Comparison of ENCODE assay signal across 9 cellular contexts in genomic region chr1:202575906-202576653, GRCh38.
A peak's percentile ranks its signal among the peaks of the same experiment; 100 is the strongest.
DNase-seq lines count a peak whose midpoint lies in the region; ATAC-seq and TF ChIP-seq lines count a peak whose summit lies in the region.
"Had no signal": no experiment of that assay in that cellular context is flagged by ENCODE, and none has a peak within 500 bp of the region (broad histone marks: within the 10 kb centered on the region; RNA-seq: fewer than 3 reads in every experiment).

No MANE protein-coding gene starts in this region.

- H2BK5ac ChIP-seq in neuronal stem cell (ENCODE audit: low read length), result no peak overlapping the region

- peaks cover 34% of the 10 kb centered on the region for H3K36me3 Mint-ChIP-seq in stimulated activated memory B cell treated with anti-CD40 and anti-IgM and Interleukin-4, amounts not matched to agents 10 μg/mL and 1 μg/mL and 100 μg/mL, for 72 hours

- H3K4me3 ChIP-seq in A673 (ENCODE audit: low read depth, low read length, poor library complexity, severe bottlenecking), result no peak overlapping the region
- no peak overlapping the region for H3K4me3 ChIP-seq in PC-9
- no peak overlapping the region for H3K4me3 ChIP-seq in neuronal stem cell (ENCODE audit: low read length in 2 of 2)

- no peaks in the 10 kb centered on the region for H3K79me2 ChIP-seq in PC-9 (ENCODE audit: low read depth)

- no peaks in the 10 kb centered on the region for H3K79me1 ChIP-seq in neuronal stem cell (ENCODE audit: low read depth, low read length)

- H3K18ac ChIP-seq in neuronal stem cell (ENCODE audit: low read length), result no peak overlapping the region

- H4K20me1 ChIP-seq in PC-9 (ENCODE audit: insufficient read depth), result no peaks in the 10 kb centered on the region

- H3K27ac ChIP-seq in A673 (ENCODE audit: low read depth, low read length, poor library complexity, severe bottlenecking) (peak overlapping the region; percentile 99), PC-9 (peak overlapping the region; percentile 71), epithelial cell of prostate (peak overlapping the region; percentile 73), neuronal stem cell (replicated peaks; ENCODE audit: low read length) (peak overlapping the region; percentile 5)

- POLR2A ChIA-PET in A673 (lab: Charles Lee; ENCODE audit: low non-redundant PET), result no interaction called here
- POLR2A ChIA-PET in PC-9 (lab: Charles Lee; ENCODE audit: unreplicated experiment), result interaction anchor here (0.6 kb wide), 1 partner anchor 82 kb away, joined by 5 read pairs; no protein-coding TSS in a partner anchor

- H2BK12ac ChIP-seq in neuronal stem cell (ENCODE audit: low read length), result no peak overlapping the region

- H3K4me2 ChIP-seq in PC-9 (peak overlapping the region; percentile 30), neuronal stem cell (ENCODE audit: insufficient read depth, low read length, poor library complexity, severe bottlenecking) (no peak overlapping the region)

- H2BK120ac ChIP-seq in neuronal stem cell (ENCODE audit: low read depth, low read length), result no peak overlapping the region

- H2AFZ ChIP-seq in PC-9 (no peak overlapping the region), neuronal stem cell (ENCODE audit: low read length) (no peak overlapping the region)

- H4K8ac ChIP-seq in neuronal stem cell (ENCODE audit: low read depth, low read length), result no peak overlapping the region

- H3K14ac ChIP-seq in neuronal stem cell (ENCODE audit: low read length), result no peak overlapping the region

- H3K27me3 ChIP-seq in A673 (replicated peaks; ENCODE audit: insufficient read depth, low read depth, low read length, poor library complexity) (no peaks in the 10 kb centered on the region), PC-9 (ENCODE audit: insufficient read depth, low read depth) (no peaks in the 10 kb centered on the region), neuronal stem cell (ENCODE audit: control insufficient read depth in 3 of 3, insufficient read depth in 3 of 3, low read depth in 1 of 3, low read length in 3 of 3) (no peaks in the 10 kb centered on the region)

- no peak overlapping the region for H3K23ac ChIP-seq in neuronal stem cell (ENCODE audit: low read depth, low read length, poor library complexity)

- CTCF ChIA-PET in A673 (lab: Charles Lee), result interaction anchor here (0.6 kb wide), 1 partner anchor 144 kb away, joined by 3 read pairs; no protein-coding TSS in a partner anchor
- CTCF ChIA-PET in PC-9 (lab: Charles Lee), result interaction anchor here (0.8 kb wide), 1 partner anchor 10 kb away, joined by 3 read pairs; no protein-coding TSS in a partner anchor

- BruUV-seq in A673 (replicated peaks; lab: Mats Ljungman, UMichigan) (no TSS peak), PC-9 (replicated peaks; lab: Mats Ljungman, UMichigan) (no TSS peak)

- no peaks in the 10 kb centered on the region for H3K9me2 ChIP-seq in PC-9 (ENCODE audit: insufficient read depth)

- no peak overlapping the region for H3K4me3 Mint-ChIP-seq in stimulated activated memory B cell treated with anti-CD40 and anti-IgM and Interleukin-4, amounts not matched to agents 10 μg/mL and 1 μg/mL and 100 μg/mL, for 72 hours

- DNase-seq in A673 (ENCODE audit: low spot score) (peak; percentile 47), PC-9 (peak in 1 of 2 experiments; percentile 47), epithelial cell of prostate (ENCODE audit: low read depth, low spot score) (no peak), neuronal stem cell (ENCODE audit: low spot score) (no peak), NCI-H1436 (lab: John Stamatoyannopoulos, UW) (no peak), NCI-H2081 treated with DMSO at 0.1 percent for 48 hours (lab: John Stamatoyannopoulos, UW) (no peak), NOMO-1 (lab: John Stamatoyannopoulos, UW; ENCODE audit: unreplicated experiment in 2 of 2) (no peak)
- DNase-seq: activated CD4-positive, alpha-beta T cell treated with anti-CD3 and anti-CD28 coated beads for 48 hours had no signal

- ATAC-seq in stimulated activated memory B cell treated with anti-CD40 and anti-IgM and Interleukin-4, amounts not matched to agents 10 μg/mL and 1 μg/mL and 100 μg/mL, for 72 hours, result no peak

- H3K36me3 ChIP-seq in A673 (ENCODE audit: insufficient read depth, low read length, poor library complexity, severe bottlenecking) (no peaks in the 10 kb centered on the region), PC-9 (ENCODE audit: low read depth) (peaks cover 7% of the 10 kb centered on the region), neuronal stem cell (replicated peaks in 1 of 2; ENCODE audit: control insufficient read depth in 2 of 2, insufficient read depth in 2 of 2, low read length in 2 of 2) (peaks cover 0 to 2% of the 10 kb centered on the region in 2 donors)

- no peaks in the 10 kb centered on the region for H3K4me1 Mint-ChIP-seq in stimulated activated memory B cell treated with anti-CD40 and anti-IgM and Interleukin-4, amounts not matched to agents 10 μg/mL and 1 μg/mL and 100 μg/mL, for 72 hours

- no peak for TF ChIP-seq CTCF in A673 (conservative IDR thresholded peaks at IDR 0.05; ENCODE audit: low read depth, low read length)
- no peak for TF ChIP-seq CTCF in PC-9 (conservative IDR thresholded peaks at IDR 0.05)

- peaks cover 24% of the 10 kb centered on the region for H3F3A ChIP-seq in PC-9 (ENCODE audit: insufficient read depth, low read depth)

- H2AK5ac ChIP-seq in neuronal stem cell (ENCODE audit: low read depth, low read length), result no peak overlapping the region

- no peaks in the 10 kb centered on the region for H3K9me3 Mint-ChIP-seq in stimulated activated memory B cell treated with anti-CD40 and anti-IgM and Interleukin-4, amounts not matched to agents 10 μg/mL and 1 μg/mL and 100 μg/mL, for 72 hours

- no peak overlapping the region for H3K27ac Mint-ChIP-seq in stimulated activated memory B cell treated with anti-CD40 and anti-IgM and Interleukin-4, amounts not matched to agents 10 μg/mL and 1 μg/mL and 100 μg/mL, for 72 hours

- H3K27me3 Mint-ChIP-seq in stimulated activated memory B cell treated with anti-CD40 and anti-IgM and Interleukin-4, amounts not matched to agents 10 μg/mL and 1 μg/mL and 100 μg/mL, for 72 hours, result no peaks in the 10 kb centered on the region

- H4K91ac ChIP-seq in neuronal stem cell (ENCODE audit: low read depth, low read length, poor library complexity), result no peak overlapping the region

- no peak overlapping the region for H2BK15ac ChIP-seq in neuronal stem cell (ENCODE audit: low read length)

- H3K9ac ChIP-seq in neuronal stem cell (ENCODE audit: low read depth, low read length, poor library complexity), result no peak overlapping the region

- intact Hi-C loops in A673 (cut with micrococcal nuclease; ENCODE audit: unreplicated experiment), result loop anchor here (10.0 kb wide), 1 partner anchor 231 kb away; the partner anchor contains the start of genes PPP1R12B and UBE2T
- intact Hi-C loops in PC-9 (cut with micrococcal nuclease; ENCODE audit: unreplicated experiment), result loop anchor here (1.0 kb wide), 1 partner anchor 13 kb away; no protein-coding TSS in a partner anchor

- WGBS in neuronal stem cell (ENCODE audit: extremely low coverage in 2 of 2, insufficient read length in 2 of 2, insufficient replicate concordance in 1 of 2), 2 donors, result no CpG with 5 or more reads among the region's 2 CpGs

- H3K4ac ChIP-seq in neuronal stem cell (ENCODE audit: low read length), result no peak overlapping the region

- H3K4me1 ChIP-seq in A673 (ENCODE audit: insufficient read depth, low read length, poor library complexity, severe bottlenecking) (peaks cover 55% of the 10 kb centered on the region), PC-9 (replicated peaks; ENCODE audit: insufficient read depth) (peaks cover 40% of the 10 kb centered on the region), neuronal stem cell (ENCODE audit: control insufficient read depth in 2 of 2, insufficient read depth in 1 of 2, low read depth in 1 of 2, low read length in 2 of 2) (peaks cover 19 to 34% of the 10 kb centered on the region in 2 donors)

- H3K9me3 ChIP-seq in A673 (ENCODE audit: low read depth, low read length, poor library complexity, severe bottlenecking) (no peaks in the 10 kb centered on the region), PC-9 (ENCODE audit: insufficient read depth, low read depth) (no peaks in the 10 kb centered on the region), neuronal stem cell (replicated peaks in 1 of 2; ENCODE audit: control insufficient read depth in 2 of 2, insufficient read depth in 1 of 2, low read depth in 1 of 2, low read length in 2 of 2) (no peaks in the 10 kb centered on the region)

Comparison
In these comparisons a context has a peak if more than half of its experiments do, and no peak if none do; other contexts are left out.
1. H3K27ac ChIP-seq: peak in every context shown above with its lines; median percentile 99 in A673; 73 in epithelial cell of prostate; 71 in PC-9; 5 in neuronal stem cell.